In genomic region chr22:36253523-36254490, GRCh38 we compare ENCODE assay signal across 8 cellular contexts. TPM values are rescaled to one million over a fixed set of nuclear protein-coding genes. Genes with fewer than 3 reads are reported as not detected.
A peak's percentile ranks its signal among the peaks of the same experiment; 100 is the strongest.
DNase-seq lines count a peak whose midpoint lies in the region; ATAC-seq and TF ChIP-seq lines count a peak whose summit lies in the region.

No MANE protein-coding gene starts in this region.

- no peaks in the 10 kb centered on the region for H3K27me3 ChIP-seq in duodenal mucosa (ENCODE audit: control insufficient read depth in 1 of 2, insufficient read depth in 2 of 2, low read length in 2 of 2)
- H3K27me3 ChIP-seq in ovary: no peaks in the 10 kb centered on the region

- CTCF ChIA-PET in OCI-LY7 (lab: Charles Lee; ENCODE audit: unreplicated experiment): no interaction called here

- no peak overlapping the region for H3K27ac ChIP-seq in OCI-LY7 (ENCODE audit: low read depth, low read length, poor library complexity, severe bottlenecking)
- H3K27ac ChIP-seq in duodenal mucosa (ENCODE audit: low read depth, low read length): peak overlapping the region; percentile 6
- H3K27ac ChIP-seq in ovary: peak overlapping the region; percentile 58 to 75

- ATAC-seq in GM18517 (IDR thresholded peaks at IDR 0.05; ENCODE audit: unreplicated experiment) (no peak), HG03565 (IDR thresholded peaks at IDR 0.05; ENCODE audit: unreplicated experiment) (no peak)

- H3K79me2 ChIP-seq in OCI-LY7 (ENCODE audit: insufficient read depth, low read depth, low read length): no peaks in the 10 kb centered on the region

- no peak for TF ChIP-seq EP300 in ovary (IDR thresholded peaks at IDR 0.05)

- H3K9me2 ChIP-seq in OCI-LY7 (ENCODE audit: insufficient read depth, low read length): no peaks in the 10 kb centered on the region

- no peak overlapping the region for H3K4me3 ChIP-seq in OCI-LY7 (ENCODE audit: low read depth, low read length, poor library complexity, severe bottlenecking)
- peak overlapping the region; percentile 75 to 88 for H3K4me3 ChIP-seq in duodenal mucosa (ENCODE audit: low read depth in 1 of 2, low read length in 2 of 2)
- H3K4me3 ChIP-seq in ovary: peak overlapping the region; percentile 52

- POLR2A ChIA-PET in OCI-LY7 (lab: Charles Lee): interaction anchor here (0.9 to 1.7 kb wide), 2 partner anchors 11 to 16 kb away, joined by 5 read pairs; no protein-coding TSS in a partner anchor

- H3K9ac ChIP-seq in duodenal mucosa (ENCODE audit: low read depth in 1 of 2, low read length in 2 of 2): peak overlapping the region; percentile 44 to 67

- H3K4me2 ChIP-seq in OCI-LY7 (ENCODE audit: low read length): peak overlapping the region; percentile 54

- TF ChIP-seq CTCF in OCI-LY7 (conservative IDR thresholded peaks at IDR 0.05; ENCODE audit: low read length) (no peak), ovary (IDR thresholded peaks at IDR 0.05) (no peak)

- H3K36me3 ChIP-seq in OCI-LY7 (ENCODE audit: insufficient read depth, low read length): no peaks in the 10 kb centered on the region
- peaks cover 0 to 4% of the 10 kb centered on the region in 2 donors for H3K36me3 ChIP-seq in duodenal mucosa (ENCODE audit: control insufficient read depth in 1 of 2, insufficient read depth in 2 of 2, low read length in 2 of 2)
- no peaks in the 10 kb centered on the region for H3K36me3 ChIP-seq in ovary

- peaks cover 10% of the 10 kb centered on the region; the same call in 1 of the 2 replicates for H3K9me3 ChIP-seq in OCI-LY7 (ENCODE audit: low read length)
- H3K9me3 ChIP-seq in duodenal mucosa (ENCODE audit: control insufficient read depth in 1 of 2, low read length in 2 of 2): no peaks in the 10 kb centered on the region
- H3K9me3 ChIP-seq in ovary: no peaks in the 10 kb centered on the region

- H4K20me1 ChIP-seq in OCI-LY7 (ENCODE audit: insufficient read depth, low read length): no peaks in the 10 kb centered on the region

- DNase-seq in CD1c-positive myeloid dendritic cell (ENCODE audit: extremely low spot score) (peak; percentile 16), OCI-LY7 (ENCODE audit: low spot score) (no peak), ovary (peak; percentile 47 to 73 (median 61)), SIG-M5 treated with dmso at 0.1 percent for 504 hours (lab: John Stamatoyannopoulos, UW; ENCODE audit: unreplicated experiment) (no peak), germinal center (ENCODE audit: low spot score) (no peak)

- TF ChIP-seq POLR2A in ovary (IDR thresholded peaks at IDR 0.05): no peak

- intact Hi-C loops in OCI-LY7 (cut with micrococcal nuclease; ENCODE audit: unreplicated experiment): no loop called here
- intact Hi-C loops in ovary (cut with DNase I): no loop called here

- H2AFZ ChIP-seq in OCI-LY7 (ENCODE audit: low read length): peak overlapping the region; percentile 58; the same call in 1 of the 2 replicates

- no TSS peak for BruUV-seq in OCI-LY7 (replicated peaks; lab: Mats Ljungman, UMichigan)

- WGBS in ovary, 3 donors: 55 to 62% (median 57%) methylated on average over 7 of the region's 7 CpGs

- peaks cover 15% of the 10 kb centered on the region for H3K4me1 ChIP-seq in OCI-LY7 (ENCODE audit: insufficient read depth, low read length, poor library complexity, severe bottlenecking)
- peaks cover 24 to 35% of the 10 kb centered on the region in 2 donors for H3K4me1 ChIP-seq in duodenal mucosa (ENCODE audit: control insufficient read depth in 1 of 2, insufficient read depth in 2 of 2, low read length in 2 of 2)
- H3K4me1 ChIP-seq in ovary (ENCODE audit: insufficient read depth): peaks cover 14% of the 10 kb centered on the region

RNA-seq across cellular contexts. Expression of gene APOL1, which starts 0.9 kb away (rescaled TPM):
- total RNA-seq in OCI-LY7 (2014; rRNA removed; shearing (Covaris generic)): 0.47 and 0.64 TPM in 2 replicates
- 0.42 and 0.65 TPM in 2 replicates for total RNA-seq in OCI-LY7 (2022)
- 10 to 100 TPM; 11.4 to 59.3 (median 34.4) TPM for total RNA-seq in ovary
- polyA plus RNA-seq in ovary: 10 to 100 TPM; 26.5 to 75.9 TPM

RNA-seq across cellular contexts. Expression of gene APOL2, which starts 14.5 kb away (rescaled TPM):
- 11.8 and 14.9 TPM in 2 replicates for total RNA-seq in OCI-LY7 (2014; rRNA removed; shearing (Covaris generic))
- total RNA-seq in OCI-LY7 (2022) (9.1 and 12.4 TPM in 2 replicates), ovary (10 to 100 TPM; 21.8 to 38.1 (median 28.2) TPM)
- polyA plus RNA-seq in ovary: 10 to 100 TPM; 13.6 to 33.7 TPM

RNA-seq across cellular contexts. Expression of gene APOL4, which starts 52.2 kb away (rescaled TPM):
- total RNA-seq in OCI-LY7 (2014; rRNA removed; shearing (Covaris generic)): not detected in 2 replicates
- total RNA-seq in OCI-LY7 (2022) (not detected in 2 replicates), ovary (10 to 100 TPM in 3 of 7 donors, 1 to 10 TPM in 2, under 1 TPM in 2; 0.31 to 18.6 (median 7.3) TPM)
- 1 to 10 TPM; 5.6 to 8.5 TPM for polyA plus RNA-seq in ovary

Comparison
In these comparisons a context has a peak if more than half of its experiments do, and no peak if none do; other contexts are left out.
1. DNase-seq: peak in CD1c-positive myeloid dendritic cell (single experiment) and ovary (5 of 5); none in OCI-LY7 (single experiment), SIG-M5 treated with dmso at 0.1 percent for 504 hours (single experiment) and germinal center (single experiment).
2. RNA of gene APOL1, which starts 0.9 kb away (total RNA-seq): 11.4 to 59.3 TPM in ovary; 0.42 to 0.65 TPM in OCI-LY7; every median in the first group is over 4 times any median in the second.